In the genomic region with DNA sequence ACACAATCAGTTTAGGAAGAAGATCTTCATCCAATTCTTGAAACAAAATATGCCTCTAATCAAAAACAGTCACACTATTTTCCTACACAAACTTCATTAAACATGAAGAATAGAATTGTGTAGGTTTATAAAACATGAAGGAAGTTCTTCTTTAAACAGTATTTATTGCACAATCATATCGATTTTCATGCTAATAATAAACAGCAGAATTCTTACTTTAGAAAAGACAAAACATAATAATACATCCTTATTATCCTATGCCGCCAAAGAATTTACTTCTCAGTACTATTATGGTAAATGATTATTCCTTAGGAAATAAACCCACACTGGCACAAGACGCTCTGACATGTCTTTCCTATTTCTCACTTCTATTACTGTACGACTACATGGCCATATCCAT, we compare ENCODE assay signal across 3 cellular contexts. TPM values are rescaled to one million over a fixed set of nuclear protein-coding genes. Genes with fewer than 3 reads are reported as not detected.
DNase-seq lines count a peak whose midpoint lies in the region; ATAC-seq, FAIRE-seq and TF ChIP-seq lines count a peak whose summit lies in the region.
"Not testable (repeated sequence)": the region's sequence is repeated elsewhere in the genome, so short reads cannot be mapped to it uniquely, and the experiment has no call there.

No MANE protein-coding gene starts in this region.

- H2BK15ac ChIP-seq in IMR-90 (ENCODE audit: low read depth, low read length): not testable (repeated sequence)

- H3K9me1 ChIP-seq in IMR-90 (ENCODE audit: insufficient read depth, low read length); K562 (ENCODE audit: control insufficient read depth, insufficient read depth, low read length): not testable (repeated sequence)

- H3K4me1 ChIP-seq in IMR-90 (ENCODE audit: control insufficient read depth, insufficient read depth, low read length); K562 (replicated peaks in 1 of 2; ENCODE audit: control insufficient read depth in 2 of 2, insufficient read depth in 2 of 2, low read length in 2 of 2); HepG2 (ENCODE audit: insufficient read depth, low read length): not testable (repeated sequence)

- not testable (repeated sequence) for TF ChIP-seq EP300 in K562 (IDR thresholded peaks at IDR 0.05; ENCODE audit: low read length); HepG2 (IDR thresholded peaks at IDR 0.05; ENCODE audit: low read depth in 2 of 2, low read length in 2 of 2); HepG2 (CRISPR knock-in tag; IDR thresholded peaks at IDR 0.05; ENCODE audit: borderline replicate concordance)

- not testable (repeated sequence) for H3K4ac ChIP-seq in IMR-90 (ENCODE audit: low read depth, low read length)

- 0 out of 2 replicates have a peak, but pooled peaks have one; percentile 48 for ATAC-seq in IMR-90 (ENCODE audit: low read depth)
- not testable (repeated sequence) for ATAC-seq in K562, HepG2

- H3K18ac ChIP-seq in IMR-90 (ENCODE audit: low read depth, low read length): not testable (repeated sequence)

- not testable (repeated sequence) for FAIRE-seq in K562 (lab: Jason Lieb, UNC); HepG2 (lab: Jason Lieb, UNC)

- H2BK120ac ChIP-seq in IMR-90 (ENCODE audit: low read depth, low read length): not testable (repeated sequence)

- not testable (repeated sequence) for H3K79me1 ChIP-seq in IMR-90 (ENCODE audit: low read depth in 1 of 2, low read length in 2 of 2)

- not testable (repeated sequence) for TF ChIP-seq POLR2A in IMR-90 (IDR thresholded peaks at IDR 0.05; ENCODE audit: low read depth, low read length); K562 (conservative IDR thresholded peaks at IDR 0.05); HepG2 (IDR thresholded peaks at IDR 0.05; ENCODE audit: insufficient read depth in 1 of 2, low read depth in 2 of 2, low read length in 2 of 2)

- CTCF ChIA-PET in IMR-90 (lab: Yijun Ruan, JAX); K562 (lab: Yijun Ruan, JAX; ENCODE audit: low intra/inter-chr PET ratio); HepG2 (lab: Yijun Ruan, JAX; ENCODE audit: low intra/inter-chr PET ratio, low total read pairs): not testable (repeated sequence)

- H3K4me3 ChIP-seq in IMR-90 (ENCODE audit: insufficient read depth, low read depth, low read length); K562; HepG2 (replicated peaks in 1 of 3; ENCODE audit: insufficient read depth in 1 of 3, low read depth in 2 of 3, low read length in 3 of 3): not testable (repeated sequence)

- intact Hi-C loops in IMR-90 (cut with micrococcal nuclease); K562 (cut with micrococcal nuclease); HepG2 (cut with micrococcal nuclease; ENCODE audit: unreplicated experiment): not testable (repeated sequence)

- H3K56ac ChIP-seq in IMR-90 (ENCODE audit: extremely low read depth, insufficient read depth, low read length): not testable (repeated sequence)

- not testable (repeated sequence) for H2AK9ac ChIP-seq in IMR-90 (replicated peaks; ENCODE audit: low read depth, low read length, poor library complexity)

- not testable (repeated sequence) for H3K79me2 ChIP-seq in K562 (ENCODE audit: control insufficient read depth, insufficient read depth, low read length); HepG2 (ENCODE audit: insufficient read depth, low read length)

- H4K91ac ChIP-seq in IMR-90 (ENCODE audit: insufficient read depth, low read depth, low read length): not testable (repeated sequence)

- not testable (repeated sequence) for H3K36me3 ChIP-seq in IMR-90 (ENCODE audit: control insufficient read depth, insufficient read depth, low read length); HepG2 (replicated peaks in 1 of 2; ENCODE audit: control insufficient read depth in 1 of 2, insufficient read depth in 2 of 2, low read length in 2 of 2)
- peaks cover 10% of the 10 kb centered on the region; the same call in 1 of the 3 replicates for H3K36me3 ChIP-seq in K562 (ENCODE audit: control insufficient read depth, insufficient read depth, low read length)

- H2BK5ac ChIP-seq in IMR-90 (ENCODE audit: low read depth, low read length, poor library complexity, severe bottlenecking): not testable (repeated sequence)

- not testable (repeated sequence) for TF ChIP-seq RAD21 in IMR-90 (IDR thresholded peaks at IDR 0.05; ENCODE audit: low read length); K562 (CRISPR knock-in tag; conservative IDR thresholded peaks at IDR 0.05 in 1 of 2, IDR thresholded peaks at IDR 0.05 in 1 of 2); HepG2 (CRISPR knock-in tag; IDR thresholded peaks at IDR 0.05)

- H4K8ac ChIP-seq in IMR-90 (ENCODE audit: low read depth in 2 of 2, low read length in 2 of 2): not testable (repeated sequence)

- not testable (repeated sequence) for H3K27me3 ChIP-seq in IMR-90 (ENCODE audit: control insufficient read depth, insufficient read depth, low read length); K562 (ENCODE audit: control insufficient read depth in 2 of 2, insufficient read depth in 2 of 2, low read length in 2 of 2); HepG2 (ENCODE audit: control insufficient read depth in 1 of 2, insufficient read depth in 2 of 2, low read length in 2 of 2)

- TF ChIP-seq CTCF in IMR-90 (conservative IDR thresholded peaks at IDR 0.05; ENCODE audit: low read depth, low read length); K562 (IDR thresholded peaks at IDR 0.05 in 2 of 3, conservative IDR thresholded peaks at IDR 0.05 in 1 of 3; ENCODE audit: insufficient read depth in 2 of 3, low read depth in 1 of 3, low read length in 3 of 3); HepG2 (CRISPR knock-in tag; IDR thresholded peaks at IDR 0.05): not testable (repeated sequence)

- H3K9me3 ChIP-seq in IMR-90 (ENCODE audit: control insufficient read depth, insufficient read depth, low read length); K562 (replicated peaks; ENCODE audit: control insufficient read depth, insufficient read depth, low read depth, low read length); HepG2 (ENCODE audit: low read length): not testable (repeated sequence)

- not testable (repeated sequence) for H3K14ac ChIP-seq in IMR-90 (replicated peaks; ENCODE audit: low read depth, low read length)

- H3K23ac ChIP-seq in IMR-90 (ENCODE audit: low read depth, low read length): not testable (repeated sequence)

- H3K27ac ChIP-seq in IMR-90 (ENCODE audit: insufficient read depth, low read length); K562 (ENCODE audit: extremely low read depth, low read depth, low read length); HepG2 (ENCODE audit: extremely low read length, insufficient read depth, low read length): not testable (repeated sequence)

- H3K9ac ChIP-seq in IMR-90 (ENCODE audit: low read depth, low read length); K562 (ENCODE audit: insufficient read depth in 1 of 2, low read depth in 2 of 2, low read length in 2 of 2); HepG2 (ENCODE audit: insufficient read depth, low read depth, low read length): not testable (repeated sequence)

- in situ Hi-C loops in IMR-90 (cut with MboI; ENCODE audit: low sequenced_read_pairs); HepG2 (cut with HindIII; ENCODE audit: extremely low pct_ligation_motif_present, low pct_unique_long_range_greater_than_20kb): not testable (repeated sequence)
- in situ Hi-C loops in K562 (cut with MboI): loop anchor here (25.0 kb wide), 1 partner anchor 119 kb away; no protein-coding TSS in a partner anchor

- dilution Hi-C loops in IMR-90 (cut with HindIII; ENCODE audit: low sequenced_read_pairs, unreplicated experiment): not testable (repeated sequence)

- H2AK5ac ChIP-seq in IMR-90 (ENCODE audit: low read depth, low read length): not testable (repeated sequence)

- H3K4me2 ChIP-seq in IMR-90 (ENCODE audit: low read depth, low read length); K562 (ENCODE audit: insufficient read depth, low read length); HepG2 (ENCODE audit: low read depth, low read length): not testable (repeated sequence)

- H2BK20ac ChIP-seq in IMR-90 (ENCODE audit: low read depth, low read length): not testable (repeated sequence)

- BruUV-seq in IMR-90 (replicated peaks; lab: Mats Ljungman, UMichigan); K562 (replicated peaks; lab: Mats Ljungman, UMichigan); HepG2 (replicated peaks; lab: Mats Ljungman, UMichigan): not testable (repeated sequence)

- H4K20me1 ChIP-seq in IMR-90 (ENCODE audit: insufficient read depth, low read length); K562 (replicated peaks; ENCODE audit: control insufficient read depth, insufficient read depth, low read length); HepG2 (ENCODE audit: insufficient read depth, low read length): not testable (repeated sequence)

- H4K5ac ChIP-seq in IMR-90 (ENCODE audit: low read depth, low read length): not testable (repeated sequence)

- not testable (repeated sequence) for H2AFZ ChIP-seq in IMR-90 (replicated peaks; ENCODE audit: low read length, poor library complexity); K562 (ENCODE audit: low read depth, low read length); HepG2 (ENCODE audit: low read length)

- no CpG with 5 or more reads among the region's 4 CpGs for WGBS in IMR-90 (ENCODE audit: extremely low coverage in 2 of 2, insufficient read length in 1 of 2), 2 experiments
- 75% methylated on average over 3 of the region's 4 CpGs for WGBS in K562 (ENCODE audit: insufficient coverage, low coverage, missing lambda C conversion rate)
- WGBS in HepG2 (ENCODE audit: low lambda C conversion rate): 83% methylated on average over 4 of the region's 4 CpGs

- POLR2A ChIA-PET in IMR-90 (lab: Charles Lee; ENCODE audit: unreplicated experiment); K562 (lab: Yijun Ruan, JAX); HepG2 (lab: Yijun Ruan, JAX): not testable (repeated sequence)

- not testable (repeated sequence) for DNase-seq in IMR-90; K562 (ENCODE audit: extremely low read depth in 1 of 4, low spot score in 3 of 4); HepG2 (ENCODE audit: low spot score)

RNA-seq across cellular contexts. Expression of gene TIMM23, which starts 41.0 kb away (rescaled TPM):
- total RNA-seq in IMR-90 (2012; rRNA removed) (86.2 and 117 TPM in 2 replicates), K562 (2014; rRNA removed) (183 and 192 TPM in 2 replicates), K562 (2014; rRNA removed; fragmentation: Illumina TruSeq; extraction: Trizol) (150 and 165 TPM in 2 replicates), K562 (2015; rRNA removed; fragmentation: Illumina TruSeq; extraction: Trizol) (147 and 161 TPM in 2 replicates), K562 (2021) (148 and 150 TPM in 2 replicates), HepG2 (2016; rRNA removed; fragmentation: Illumina TruSeq; extraction: Trizol) (98.6 and 105 TPM in 2 replicates)
- polyA plus RNA-seq in IMR-90 (2012; rRNA removed) (74.4 and 82.4 TPM in 2 replicates), K562 (2011; rRNA removed) (186 and 280 TPM in 2 replicates), K562 (2014; fragmentation: Illumina TruSeq; extraction: Trizol) (214 and 226 TPM in 2 replicates), K562 (2014; fragmentation: Nextera tagmentation; extraction: Ambion mirVana) (100 to 1,000 TPM; 158 to 214 TPM), K562 (2014; rRNA removed) (230 and 238 TPM in 2 replicates), HepG2 (2011; rRNA removed) (59.1 and 80.2 TPM in 2 replicates)
- 29.6 and 49.6 TPM in 2 replicates for polyA plus RNA-seq in IMR-90 (2012; cell fraction: cytosol; rRNA removed)
- 7.6 and 36.7 TPM in 2 replicates for polyA plus RNA-seq in IMR-90 (2012; cell fraction: nucleus; rRNA removed; ENCODE audit: low replicate concordance)
- 53.0 and 71.7 TPM in 2 replicates for total RNA-seq in K562 (2011; cell fraction: chromatin; rRNA removed; ENCODE audit: low replicate concordance)
- total RNA-seq in K562 (2011; cell fraction: nucleolus; rRNA removed): 60.0 and 64.7 TPM in 2 replicates
- total RNA-seq in K562 (2011; cell fraction: nucleoplasm; rRNA removed): 77.5 and 101 TPM in 2 replicates
- 122 and 200 TPM in 2 replicates for polyA plus RNA-seq in K562 (2011; cell fraction: cytosol; rRNA removed)
- 45.3 and 66.2 TPM in 2 replicates for polyA plus RNA-seq in K562 (2011; cell fraction: nucleus; rRNA removed)
- polyA plus RNA-seq in K562 (2012): 97.4 and 157 TPM in 2 replicates
- 176 and 223 TPM in 2 replicates for polyA minus RNA-seq in K562 (2011; rRNA and poly(A)+ RNA removed)
- 56.4 and 87.4 TPM in 2 replicates for polyA minus RNA-seq in K562 (2011; cell fraction: cytosol; rRNA and poly(A)+ RNA removed)
- 29.2 and 43.0 TPM in 2 replicates for polyA minus RNA-seq in K562 (2011; cell fraction: nucleus; rRNA and poly(A)+ RNA removed)
- total RNA-seq in HepG2 (2016; cell fraction: cytosol; rRNA removed; fragmentation: Illumina TruSeq; extraction: Trizol; ENCODE audit: low read depth): 38.4 and 41.4 TPM in 2 replicates
- 102 and 111 TPM in 2 replicates for total RNA-seq in HepG2 (2016; cell fraction: insoluble cytoplasmic fraction; rRNA removed; fragmentation: Illumina TruSeq; extraction: Trizol)
- total RNA-seq in HepG2 (2016; cell fraction: membrane; rRNA removed; fragmentation: Illumina TruSeq; extraction: Trizol): 49.4 and 51.1 TPM in 2 replicates
- total RNA-seq in HepG2 (2016; cell fraction: nucleus; rRNA removed; fragmentation: Illumina TruSeq; extraction: Trizol): 65.9 and 68.3 TPM in 2 replicates
- polyA plus RNA-seq in HepG2 (2011; cell fraction: cytosol; rRNA removed): 55.4 and 78.1 TPM in 2 replicates
- polyA plus RNA-seq in HepG2 (2011; cell fraction: nucleus; rRNA removed): 19.7 and 23.5 TPM in 2 replicates
- polyA plus RNA-seq in HepG2 (2012): 63.5 and 76.7 TPM in 2 replicates
- polyA plus RNA-seq in HepG2 (2016; cell fraction: cytosol; fragmentation: Illumina TruSeq; extraction: Trizol; ENCODE audit: low read depth): 32.7 and 33.7 TPM in 2 replicates
- polyA plus RNA-seq in HepG2 (2016; cell fraction: insoluble cytoplasmic fraction; fragmentation: Illumina TruSeq; extraction: Trizol; ENCODE audit: low read depth): 126 and 140 TPM in 2 replicates
- polyA plus RNA-seq in HepG2 (2016; cell fraction: membrane; fragmentation: Illumina TruSeq; extraction: Trizol; ENCODE audit: low read depth): 42.9 and 45.4 TPM in 2 replicates
- 119 and 120 TPM in 2 replicates for polyA plus RNA-seq in HepG2 (2016; cell fraction: nucleus; fragmentation: Illumina TruSeq; extraction: Trizol; ENCODE audit: insufficient read depth, low read depth)
- polyA minus RNA-seq in HepG2 (2011; rRNA and poly(A)+ RNA removed; ENCODE audit: low replicate concordance): 27.0 and 73.4 TPM in 2 replicates
- 35.2 and 36.4 TPM in 2 replicates for polyA minus RNA-seq in HepG2 (2011; cell fraction: cytosol; rRNA and poly(A)+ RNA removed)
- 32.4 and 33.3 TPM in 2 replicates for polyA minus RNA-seq in HepG2 (2011; cell fraction: nucleus; rRNA and poly(A)+ RNA removed)
